Comparison of ENCODE assay signal across 9 cellular contexts in the genomic region with DNA sequence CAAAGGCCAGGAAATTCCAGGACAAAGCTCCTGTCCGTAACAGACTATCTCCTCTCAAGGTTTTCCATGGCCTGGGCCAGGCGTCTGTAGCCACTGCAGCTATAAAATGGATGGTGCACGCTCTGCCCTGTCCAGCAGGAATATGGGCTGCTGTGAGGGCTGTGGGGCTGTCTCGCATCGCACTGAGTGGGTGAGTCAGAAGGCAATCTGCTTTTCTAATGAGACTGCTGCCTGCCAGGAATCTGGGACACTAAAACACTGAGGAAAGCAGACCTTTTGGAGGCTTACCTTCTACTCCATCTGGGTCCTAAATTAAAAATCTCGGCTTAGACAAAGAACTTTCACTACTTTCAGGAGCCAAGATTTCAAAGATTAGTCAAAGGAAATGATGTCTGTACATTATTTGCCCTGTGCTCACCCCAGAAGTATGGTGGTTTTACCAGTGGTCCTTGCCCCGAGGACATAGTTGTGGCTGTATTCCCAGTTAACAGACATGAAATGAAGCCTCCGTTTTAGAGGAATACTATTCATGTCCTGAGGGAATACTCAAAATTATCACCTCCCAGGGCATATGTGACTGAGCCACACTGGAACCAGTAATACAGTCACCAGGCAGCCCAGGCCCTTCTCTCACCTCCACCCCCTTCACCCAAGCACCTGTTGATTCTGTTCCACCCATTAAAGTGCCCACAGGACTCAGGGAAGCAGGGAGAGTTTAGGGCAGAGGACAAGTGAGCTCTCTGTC. TPM values are rescaled to one million over a fixed set of nuclear protein-coding genes. Genes with fewer than 3 reads are reported as not detected.
DNase-seq lines count a peak whose midpoint lies in the region; ATAC-seq and TF ChIP-seq lines count a peak whose summit lies in the region.
"Had no signal": no experiment of that assay in that cellular context is flagged by ENCODE, and none has a peak within 500 bp of the region (broad histone marks: within the 10 kb centered on the region; RNA-seq: fewer than 3 reads in every experiment).

No MANE protein-coding gene starts in this region.

- H3K4me1 ChIP-seq in OCI-LY7 (ENCODE audit: insufficient read depth, low read length, poor library complexity, severe bottlenecking) (peaks cover 64% of the 10 kb centered on the region), esophagus muscularis mucosa (peaks cover 57 to 75% (median 68%) of the 10 kb centered on the region in 4 donors), mucosa of descending colon (ENCODE audit: low read depth) (peaks cover 19% of the 10 kb centered on the region), Peyer's patch (peaks cover 0 to 36% (median 5%) of the 10 kb centered on the region in 4 donors)

- H3K4me2 ChIP-seq in OCI-LY7 (ENCODE audit: low read length) = peak overlapping the region; percentile 55; the same call in 1 of the 2 replicates

- peaks cover 34% of the 10 kb centered on the region for H3K36me3 ChIP-seq in OCI-LY7 (ENCODE audit: insufficient read depth, low read length)
- H3K36me3 ChIP-seq in esophagus muscularis mucosa = peaks cover 0 to 39% (median 16%) of the 10 kb centered on the region in 4 donors
- no peaks in the 10 kb centered on the region for H3K36me3 ChIP-seq in mucosa of descending colon (ENCODE audit: low read depth)
- peaks cover 0 to 10% (median 0%) of the 10 kb centered on the region in 3 donors for H3K36me3 ChIP-seq in Peyer's patch

- 26% methylated on average over 5 of the region's 8 CpGs for WGBS in esophagus muscularis mucosa

- H3K27ac ChIP-seq in OCI-LY7 (ENCODE audit: low read depth, low read length, poor library complexity, severe bottlenecking) = peak overlapping the region; percentile 17
- peak overlapping the region; percentile 67 to 79 (median 72) for H3K27ac ChIP-seq in esophagus muscularis mucosa (replicated peaks in 1 of 4)
- H3K27ac ChIP-seq in Peyer's patch = peak overlapping the region in 2 of 4 donors; percentile 51 to 55

- H3K27me3 ChIP-seq in esophagus muscularis mucosa (no peaks in the 10 kb centered on the region), Peyer's patch (no peaks in the 10 kb centered on the region)

- H3K4me3 ChIP-seq in OCI-LY7 (ENCODE audit: low read depth, low read length, poor library complexity, severe bottlenecking) (no peak overlapping the region), esophagus muscularis mucosa (no peak overlapping the region), mucosa of descending colon (no peak overlapping the region), Peyer's patch (no peak overlapping the region)

- DNase-seq in ACHN (peak; percentile 63), OCI-LY7 (ENCODE audit: low spot score) (no peak), esophagus muscularis mucosa (ENCODE audit: extremely low spot score) (no peak), mucosa of descending colon (no peak), NCI-H1105 (lab: John Stamatoyannopoulos, UW) (no peak), Peyer's patch (no peak), nephron progenitor cell (no peak)
- DNase-seq: activated CD4-positive, CD25-positive, alpha-beta regulatory T cell had no signal

- TF ChIP-seq POLR2A in esophagus muscularis mucosa (IDR thresholded peaks at IDR 0.05; ENCODE audit: low read depth) = no peak
- no peak for TF ChIP-seq POLR2A in Peyer's patch (IDR thresholded peaks at IDR 0.05)

- in situ Hi-C loops in ACHN (cut with HindIII; ENCODE audit: low pct_ligation_motif_present, low pct_unique_long_range_greater_than_20kb, low sequenced_read_pairs) = no loop called here

- H4K20me1 ChIP-seq in OCI-LY7 (ENCODE audit: insufficient read depth, low read length) = no peaks in the 10 kb centered on the region

- intact Hi-C loops in OCI-LY7 (cut with micrococcal nuclease; ENCODE audit: unreplicated experiment) = loop anchor here (10.0 kb wide), 2 partner anchors 308 to 388 kb away; a partner anchor contains a TSS
- intact Hi-C loops in esophagus muscularis mucosa (cut with DNase I) = no loop called here
- intact Hi-C loops in mucosa of descending colon (cut with DNase I, micrococcal nuclease) = no loop called here

- H3K9me2 ChIP-seq in OCI-LY7 (ENCODE audit: insufficient read depth, low read length) = no peaks in the 10 kb centered on the region

- no peak overlapping the region for H3K4me3 Mint-ChIP-seq in nephron progenitor cell

- POLR2A ChIA-PET in OCI-LY7 (lab: Charles Lee) = interaction anchor here (1.0 to 5.6 kb wide), 13 partner anchors 10 to 155 kb away, joined by 3 to 58 read pairs (median 5); a partner anchor contains a TSS

- H3K4me1 Mint-ChIP-seq in nephron progenitor cell = peaks cover 19% of the 10 kb centered on the region

- peak; percentile 11 for ATAC-seq in mucosa of descending colon
- ATAC-seq in HG03457 (IDR thresholded peaks at IDR 0.05; ENCODE audit: unreplicated experiment) = no peak

- H3K27ac Mint-ChIP-seq in nephron progenitor cell = no peak overlapping the region

- TF ChIP-seq EP300 in esophagus muscularis mucosa (IDR thresholded peaks at IDR 0.05) = no peak

- CTCF ChIA-PET in OCI-LY7 (lab: Charles Lee; ENCODE audit: unreplicated experiment) = interaction anchor here (0.7 to 7.1 kb wide), 6 partner anchors 11 to 114 kb away, joined by 3 to 99 read pairs (median 4); a partner anchor contains a TSS

- no peaks in the 10 kb centered on the region for H3K79me2 ChIP-seq in OCI-LY7 (ENCODE audit: insufficient read depth, low read depth, low read length)

- no TSS peak for BruUV-seq in OCI-LY7 (replicated peaks; lab: Mats Ljungman, UMichigan)

- H3K9me3 ChIP-seq in OCI-LY7 (ENCODE audit: low read length) (no peaks in the 10 kb centered on the region), esophagus muscularis mucosa (no peaks in the 10 kb centered on the region), mucosa of descending colon (no peaks in the 10 kb centered on the region), Peyer's patch (no peaks in the 10 kb centered on the region)

- H3K9me3 Mint-ChIP-seq in nephron progenitor cell = no peaks in the 10 kb centered on the region

- TF ChIP-seq CTCF in OCI-LY7 (conservative IDR thresholded peaks at IDR 0.05; ENCODE audit: low read length) = no peak
- TF ChIP-seq CTCF in esophagus muscularis mucosa (IDR thresholded peaks at IDR 0.05) = no peak
- no peak for TF ChIP-seq CTCF in mucosa of descending colon (IDR thresholded peaks at IDR 0.05)
- TF ChIP-seq CTCF in Peyer's patch (IDR thresholded peaks at IDR 0.05) = no peak
- TF ChIP-seq CTCF in nephron progenitor cell (IDR thresholded peaks at IDR 0.05) = no peak

- peaks cover 32% of the 10 kb centered on the region for H3K36me3 Mint-ChIP-seq in nephron progenitor cell (ENCODE audit: low read depth)

- no peaks in the 10 kb centered on the region for H3K27me3 Mint-ChIP-seq in nephron progenitor cell (ENCODE audit: low read depth, poor library complexity)

- H2AFZ ChIP-seq in OCI-LY7 (ENCODE audit: low read length) = no peak overlapping the region

RNA-seq across cellular contexts. Expression of a gene that starts 56.4 kb away (rescaled TPM):
- 36.6 and 51.3 TPM in 2 replicates for total RNA-seq in OCI-LY7 (2014; rRNA removed; shearing (Covaris generic))
- total RNA-seq in OCI-LY7 (2022) (73.9 and 82.1 TPM in 2 replicates), esophagus muscularis mucosa (100 to 1,000 TPM in 2 of 4 donors, 10 to 100 TPM in 2; 84.8 to 126 (median 101) TPM), mucosa of descending colon (10 to 100 TPM; 33.5 to 48.0 (median 35.9) TPM), Peyer's patch (100 to 1,000 TPM in 2 of 4 donors, 10 to 100 TPM in 2; 90.6 to 142 (median 109) TPM)
